In the genomic region with DNA sequence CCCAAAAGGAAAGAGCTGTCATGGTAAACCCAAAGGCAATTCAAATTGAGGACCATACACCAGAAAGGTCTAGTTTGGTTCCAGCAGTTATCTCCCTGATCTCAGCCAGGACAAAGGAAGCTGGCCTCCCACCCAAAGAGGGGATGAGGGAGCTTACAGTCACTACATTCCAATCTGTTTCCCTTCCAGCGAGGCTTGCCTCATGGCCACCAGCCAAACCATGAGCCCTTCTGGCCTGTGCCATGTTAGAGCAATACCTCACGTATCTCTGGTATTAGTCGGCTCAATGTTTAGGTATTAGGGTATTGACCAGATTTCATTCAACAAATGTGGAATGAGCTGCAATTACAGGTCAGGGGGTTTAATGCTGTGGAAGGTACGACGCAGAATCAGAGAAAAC, we compare ENCODE assay signal across 17 cellular contexts. TPM values are rescaled to one million over a fixed set of nuclear protein-coding genes. Genes with fewer than 3 reads are reported as not detected.
A peak's percentile ranks its signal among the peaks of the same experiment; 100 is the strongest.
DNase-seq lines count a peak whose midpoint lies in the region; ATAC-seq and TF ChIP-seq lines count a peak whose summit lies in the region.
"Had no signal": no experiment of that assay in that cellular context is flagged by ENCODE, and none has a peak within 500 bp of the region (broad histone marks: within the 10 kb centered on the region; RNA-seq: fewer than 3 reads in every experiment).

No MANE protein-coding gene starts in this region.

- peaks cover 83% of the 10 kb centered on the region for H3K4me1 ChIP-seq in left ventricle myocardium inferior
- H3K4me1 ChIP-seq: BE2C, colonic mucosa, lower lobe of right lung had no signal

- H3K9me3 ChIP-seq in left ventricle myocardium inferior (replicated peaks) = no peaks in the 10 kb centered on the region
- H3K9me3 ChIP-seq: BE2C, colonic mucosa, lower lobe of right lung had no signal

- H3K27ac ChIP-seq in left ventricle myocardium inferior (replicated peaks) = peak overlapping the region; percentile 51
- H3K27ac ChIP-seq: colonic mucosa, lower lobe of right lung had no signal

- no peak for ATAC-seq in GM21515 (IDR thresholded peaks at IDR 0.05; ENCODE audit: unreplicated experiment)
- ATAC-seq in HG03354 (IDR thresholded peaks at IDR 0.05; ENCODE audit: poor library complexity, severe bottlenecking, unreplicated experiment) = no peak
- ATAC-seq: lower lobe of right lung had no signal

- peaks cover 90% of the 10 kb centered on the region for H3K36me3 ChIP-seq in left ventricle myocardium inferior

- H3K27me3 ChIP-seq in left ventricle myocardium inferior (ENCODE audit: low read depth) = no peaks in the 10 kb centered on the region
- H3K27me3 ChIP-seq: BE2C, colonic mucosa had no signal

- no peak for TF ChIP-seq CTCF in left ventricle myocardium inferior (IDR thresholded peaks at IDR 0.05; ENCODE audit: borderline replicate concordance)

- no peak overlapping the region for H3K4me3 ChIP-seq in left ventricle myocardium inferior
- H3K4me3 ChIP-seq: colonic mucosa, lower lobe of right lung had no signal

- peak; percentile 22 for DNase-seq in 8988T
- DNase-seq in GM03348 (ENCODE audit: low spot score) = peak; percentile 83
- peak; percentile 93 for DNase-seq in amniotic epithelial cell (ENCODE audit: low read depth)
- peak; percentile 36 for DNase-seq in left ventricle myocardium inferior
- no peak for DNase-seq in GM19238 (ENCODE audit: insufficient read length, low spot score)
- no peak for DNase-seq in SHP77 treated with DMSO at 0.1 percent for 48 hours (lab: John Stamatoyannopoulos, UW)
- DNase-seq: activated CD4-positive, CD25-positive, alpha-beta regulatory T cell; BE2C; colonic mucosa; DMS53; lower lobe of right lung; NCI-H1092 treated with DMSO at 0.1 percent for 48 hours; NCI-H345; substantia nigra; SW 1271 had no signal

- intact Hi-C loops in left ventricle myocardium inferior (cut with micrococcal nuclease) = no loop called here

RNA-seq across cellular contexts. Expression of a gene that starts 8.4 kb away (rescaled TPM):
- 464 TPM for total RNA-seq in left ventricle myocardium inferior

RNA-seq across cellular contexts. Expression of a gene that starts 30.2 kb away (rescaled TPM):
- total RNA-seq in left ventricle myocardium inferior = 61.4 TPM

RNA-seq across cellular contexts. Expression of a gene that starts 30.6 kb away (rescaled TPM):
- total RNA-seq in left ventricle myocardium inferior = 21.1 TPM

RNA-seq across cellular contexts. Expression of a gene that starts 53.4 kb away (rescaled TPM):
- total RNA-seq in left ventricle myocardium inferior = 4.2 TPM

RNA-seq across cellular contexts. Expression of a gene that starts 53.5 kb away (rescaled TPM):
- 40.0 TPM for total RNA-seq in left ventricle myocardium inferior

Comparison
In these comparisons a context has a peak if more than half of its experiments do, and no peak if none do; other contexts are left out.
1. DNase-seq: peak in 8988T (single experiment), GM03348 (single experiment), amniotic epithelial cell (single experiment) and left ventricle myocardium inferior (single experiment); none in GM19238 (single experiment) and SHP77 treated with DMSO at 0.1 percent for 48 hours (single experiment).